Comparison of ENCODE assay signal across 8 cellular contexts in genomic region chr17:67718325-67718941, GRCh38. TPM values are rescaled to one million over a fixed set of nuclear protein-coding genes. Genes with fewer than 3 reads are reported as not detected.
DNase-seq lines count a peak whose midpoint lies in the region; ATAC-seq and TF ChIP-seq lines count a peak whose summit lies in the region.

No MANE protein-coding gene starts in this region.

- TF ChIP-seq POLR2A in GM18505 (IDR thresholded peaks at IDR 0.05; ENCODE audit: borderline replicate concordance, extremely low read depth, insufficient read depth, insufficient read length): no peak

- no peaks in the 10 kb centered on the region for H3K27me3 Mint-ChIP-seq in activated naive CD8-positive, alpha-beta T cell treated with anti-CD3 and anti-CD28 coated beads for 36 hours

- peaks cover 17% of the 10 kb centered on the region for H3K79me2 ChIP-seq in smooth muscle cell (ENCODE audit: low read depth)

- H3F3A ChIP-seq in smooth muscle cell (ENCODE audit: low read depth): no peaks in the 10 kb centered on the region

- peaks cover 1% of the 10 kb centered on the region for H3K9me3 Mint-ChIP-seq in activated naive CD8-positive, alpha-beta T cell treated with anti-CD3 and anti-CD28 coated beads for 36 hours

- no peak for TF ChIP-seq CTCF in smooth muscle cell (IDR thresholded peaks at IDR 0.05; ENCODE audit: borderline replicate concordance, insufficient read depth, poor library complexity, severe bottlenecking)

- H3K4me1 ChIP-seq in BLaER1 (peaks cover 50% of the 10 kb centered on the region), smooth muscle cell (ENCODE audit: low read depth) (peaks cover 18% of the 10 kb centered on the region)

- H3K27me3 ChIP-seq in BLaER1 (no peaks in the 10 kb centered on the region), smooth muscle cell (ENCODE audit: low read depth) (no peaks in the 10 kb centered on the region)

- 1% methylated on average over 16 of the region's 16 CpGs for WGBS in smooth muscle cell (ENCODE audit: low lambda C conversion rate)

- H3K9ac ChIP-seq in BLaER1: peak overlapping the region; percentile 99
- H3K9ac ChIP-seq in smooth muscle cell (ENCODE audit: low read depth): peak overlapping the region; percentile 98

- ATAC-seq in GM19395 (IDR thresholded peaks at IDR 0.05; ENCODE audit: unreplicated experiment) (peak; percentile 15), GM18505 (IDR thresholded peaks at IDR 0.05; ENCODE audit: unreplicated experiment) (no peak)

- H3K9me3 ChIP-seq in BLaER1 (peaks cover 6% of the 10 kb centered on the region), smooth muscle cell (replicated peaks; ENCODE audit: low read depth) (no peaks in the 10 kb centered on the region)

- H3K4me3 ChIP-seq in BLaER1 (peak overlapping the region; percentile 97), iPS-11a (ENCODE audit: low read depth, low read length) (peak overlapping the region; percentile 99), smooth muscle cell (peak overlapping the region; percentile 77)

- H2AFZ ChIP-seq in smooth muscle cell (ENCODE audit: low read depth): peak overlapping the region; percentile 90

- peak overlapping the region; percentile 98 for H3K27ac ChIP-seq in BLaER1
- H3K27ac ChIP-seq in smooth muscle cell (ENCODE audit: low read depth): peak overlapping the region; percentile 93

- H4K20me1 ChIP-seq in BLaER1: no peaks in the 10 kb centered on the region
- no peaks in the 10 kb centered on the region for H4K20me1 ChIP-seq in smooth muscle cell (ENCODE audit: low read depth)

- H3K27ac Mint-ChIP-seq in activated naive CD8-positive, alpha-beta T cell treated with anti-CD3 and anti-CD28 coated beads for 36 hours: peak overlapping the region; percentile 95

- peaks cover 25% of the 10 kb centered on the region for H3K36me3 Mint-ChIP-seq in activated naive CD8-positive, alpha-beta T cell treated with anti-CD3 and anti-CD28 coated beads for 36 hours

- peaks cover 34% of the 10 kb centered on the region for H3K36me3 ChIP-seq in BLaER1
- H3K36me3 ChIP-seq in smooth muscle cell (ENCODE audit: low read depth): peaks cover 10% of the 10 kb centered on the region

- H3K4me3 Mint-ChIP-seq in activated naive CD8-positive, alpha-beta T cell treated with anti-CD3 and anti-CD28 coated beads for 36 hours: peak overlapping the region; percentile 96

- DNase-seq in NCI-H2227 treated with DMSO at 0.1 percent for 48 hours (lab: John Stamatoyannopoulos, UW) (peak; percentile 60), smooth muscle cell (lab: John Stamatoyannopoulos, UW; ENCODE audit: unreplicated experiment) (peak; percentile 55), NCI-H2171 (lab: John Stamatoyannopoulos, UW) (no peak)
- no peak for DNase-seq in activated naive CD8-positive, alpha-beta T cell treated with anti-CD3 and anti-CD28 coated beads for 36 hours

- H3K4me2 ChIP-seq in BLaER1 (peak overlapping the region; percentile 82), smooth muscle cell (peak overlapping the region; percentile 95)

- H3K4me1 Mint-ChIP-seq in activated naive CD8-positive, alpha-beta T cell treated with anti-CD3 and anti-CD28 coated beads for 36 hours: peaks cover 25% of the 10 kb centered on the region

RNA-seq across cellular contexts. Expression of gene NOL11, which starts 0.7 kb away (rescaled TPM):
- 100 to 1,000 TPM; 109 to 110 TPM for total RNA-seq in activated naive CD8-positive, alpha-beta T cell treated with anti-CD3 and anti-CD28 coated beads for 36 hours
- total RNA-seq in smooth muscle cell: 44.3 and 50.1 TPM in 2 replicates
- 20.7 and 28.0 TPM in 2 replicates for polyA plus RNA-seq in smooth muscle cell

Comparison
In these comparisons a context has a peak if more than half of its experiments do, and no peak if none do; other contexts are left out.
1. DNase-seq: peak in NCI-H2227 treated with DMSO at 0.1 percent for 48 hours (single experiment) and smooth muscle cell (single experiment); none in activated naive CD8-positive, alpha-beta T cell treated with anti-CD3 and anti-CD28 coated beads for 36 hours (single experiment) and NCI-H2171 (single experiment).
2. Peak in every context shown above with its lines, with median percentiles within 50 percentile points of each other: H3K4me3 ChIP-seq.